Comparison of ENCODE assay signal across 8 cellular contexts in genomic region chr22:42270512-42271190, GRCh38. TPM values are rescaled to one million over a fixed set of nuclear protein-coding genes. Genes with fewer than 3 reads are reported as not detected.
A peak's percentile ranks its signal among the peaks of the same experiment; 100 is the strongest.
DNase-seq lines count a peak whose midpoint lies in the region; ATAC-seq and TF ChIP-seq lines count a peak whose summit lies in the region.

Gene TCF20 (minus strand): TSS chr22:42270653. CDS start chr22:42215305, 55,348 bp downstream.

- ATAC-seq in natural killer cell treated with Interleukin-12 subunit alpha and Interleukin-12 subunit beta and Interleukin-15 and Interleukin-18, amount 100 ng/mL, for 72 hours = peak; percentile 89 to 93

- peaks cover 16% of the 10 kb centered on the region for H3K36me3 Mint-ChIP-seq in activated T-helper 2 cell treated with anti-CD3 and anti-CD28 coated beads, Interferon-gamma antibody, Interleukin-2, Interleukin-4, amounts not matched to agents 10 μg/mL and 5 μg/mL and 100 μg/mL, durations not matched to agents 14 hours and 24 hours and 36 hours (ENCODE audit: low read depth)
- H3K36me3 Mint-ChIP-seq in natural killer cell treated with Interleukin-12 subunit alpha and Interleukin-12 subunit beta and Interleukin-15 and Interleukin-18, amount 100 ng/mL, for 72 hours = no peaks in the 10 kb centered on the region

- no peaks in the 10 kb centered on the region for H3K27me3 Mint-ChIP-seq in activated T-helper 2 cell treated with anti-CD3 and anti-CD28 coated beads, Interferon-gamma antibody, Interleukin-2, Interleukin-4, amounts not matched to agents 10 μg/mL and 5 μg/mL and 100 μg/mL, durations not matched to agents 14 hours and 24 hours and 36 hours (ENCODE audit: low read depth)
- no peaks in the 10 kb centered on the region for H3K27me3 Mint-ChIP-seq in natural killer cell treated with Interleukin-12 subunit alpha and Interleukin-12 subunit beta and Interleukin-15 and Interleukin-18, amount 100 ng/mL, for 72 hours

- peak within 1 kb of the TSS; percentile 89 for H3K4me3 Mint-ChIP-seq in activated T-helper 2 cell treated with anti-CD3 and anti-CD28 coated beads, Interferon-gamma antibody, Interleukin-2, Interleukin-4, amounts not matched to agents 10 μg/mL and 5 μg/mL and 100 μg/mL, durations not matched to agents 14 hours and 24 hours and 36 hours (ENCODE audit: low read depth)
- peak within 1 kb of the TSS; percentile 93 for H3K4me3 Mint-ChIP-seq in natural killer cell treated with Interleukin-12 subunit alpha and Interleukin-12 subunit beta and Interleukin-15 and Interleukin-18, amount 100 ng/mL, for 72 hours

- intact Hi-C loops in activated T-helper 2 cell treated with anti-CD3 and anti-CD28 coated beads, Interferon-gamma antibody, Interleukin-2, Interleukin-4, amounts not matched to agents 10 μg/mL and 5 μg/mL and 100 μg/mL, durations not matched to agents 14 hours and 24 hours and 36 hours (cut with micrococcal nuclease) = loop anchor here (5.0 kb wide), 1 partner anchor 178 kb away; the partner anchor contains the start of gene NDUFA6

- H3K4me3 ChIP-seq in HUES6 (ENCODE audit: low read depth, low read length) = peak within 1 kb of the TSS; percentile 78

- peaks cover 18% of the 10 kb centered on the region for H3K4me1 Mint-ChIP-seq in activated T-helper 2 cell treated with anti-CD3 and anti-CD28 coated beads, Interferon-gamma antibody, Interleukin-2, Interleukin-4, amounts not matched to agents 10 μg/mL and 5 μg/mL and 100 μg/mL, durations not matched to agents 14 hours and 24 hours and 36 hours (ENCODE audit: low read depth)
- peaks cover 17 to 19% of the 10 kb centered on the region in 2 donors for H3K4me1 Mint-ChIP-seq in natural killer cell treated with Interleukin-12 subunit alpha and Interleukin-12 subunit beta and Interleukin-15 and Interleukin-18, amount 100 ng/mL, for 72 hours (ENCODE audit: low read depth in 2 of 2)

- no peaks in the 10 kb centered on the region for H3K36me3 ChIP-seq in HUES6 (ENCODE audit: control insufficient read depth, insufficient read depth, low read length)

- peak within 1 kb of the TSS; percentile 63 for H3K9ac ChIP-seq in HUES6 (ENCODE audit: low read length)

- no peaks in the 10 kb centered on the region for H3K27me3 ChIP-seq in HUES6 (ENCODE audit: control insufficient read depth, insufficient read depth, low read length)

- no peak for TF ChIP-seq CTCF in GM20000 (IDR thresholded peaks at IDR 0.05; ENCODE audit: extremely low read depth, missing control alignments)

- DNase-seq in Caki2 (ENCODE audit: low read depth) (peak; percentile 66), GM20000 (ENCODE audit: low spot score) (peak; percentile 99), RPMI8226 (peak; percentile 89), fibroblast of peridontal ligament (ENCODE audit: extremely low read depth) (peak; percentile 57)
- peak; percentile 74 for DNase-seq in activated T-helper 2 cell treated with anti-CD3 and anti-CD28 coated beads, Interferon-gamma antibody, Interleukin-2, Interleukin-4, amounts not matched to agents 10 μg/mL and 5 μg/mL and 100 μg/mL, durations not matched to agents 14 hours and 24 hours and 36 hours (ENCODE audit: low spot score)
- peak; percentile 86 for DNase-seq in natural killer cell treated with Interleukin-12 subunit alpha and Interleukin-12 subunit beta and Interleukin-15 and Interleukin-18, amount 100 ng/mL, for 72 hours (ENCODE audit: low spot score)
- DNase-seq in stimulated activated naive CD4-positive, alpha-beta T cell treated with Interleukin-2 at 50 U/mL for 16 hours (lab: John Stamatoyannopoulos, UW) = peak; percentile 72

- in situ Hi-C loops in Caki2 (cut with HindIII; ENCODE audit: low pct_unique_long_range_greater_than_20kb, low sequenced_read_pairs) = no loop called here

- H3K27ac Mint-ChIP-seq in activated T-helper 2 cell treated with anti-CD3 and anti-CD28 coated beads, Interferon-gamma antibody, Interleukin-2, Interleukin-4, amounts not matched to agents 10 μg/mL and 5 μg/mL and 100 μg/mL, durations not matched to agents 14 hours and 24 hours and 36 hours = peak within 1 kb of the TSS; percentile 76
- H3K27ac Mint-ChIP-seq in natural killer cell treated with Interleukin-12 subunit alpha and Interleukin-12 subunit beta and Interleukin-15 and Interleukin-18, amount 100 ng/mL, for 72 hours = peak within 1 kb of the TSS; percentile 77 to 84

- no peaks in the 10 kb centered on the region for H3K9me3 Mint-ChIP-seq in activated T-helper 2 cell treated with anti-CD3 and anti-CD28 coated beads, Interferon-gamma antibody, Interleukin-2, Interleukin-4, amounts not matched to agents 10 μg/mL and 5 μg/mL and 100 μg/mL, durations not matched to agents 14 hours and 24 hours and 36 hours
- no peaks in the 10 kb centered on the region for H3K9me3 Mint-ChIP-seq in natural killer cell treated with Interleukin-12 subunit alpha and Interleukin-12 subunit beta and Interleukin-15 and Interleukin-18, amount 100 ng/mL, for 72 hours

- peaks cover 33% of the 10 kb centered on the region for H3K4me1 ChIP-seq in HUES6 (ENCODE audit: control insufficient read depth, insufficient read depth, low read length)

- H3K27ac ChIP-seq in HUES6 (ENCODE audit: low read depth, low read length) = peak within 1 kb of the TSS; percentile 92

- H3K9me3 ChIP-seq in HUES6 (ENCODE audit: control insufficient read depth, insufficient read depth, low read depth, low read length) = no peaks in the 10 kb centered on the region

RNA-seq across cellular contexts. Expression of gene TCF20, which starts in this region (rescaled TPM):
- total RNA-seq in Caki2 (2014; rRNA removed; shearing (Covaris generic); ENCODE audit: low replicate concordance) = 16.9 and 21.3 TPM in 2 replicates
- 70.5 and 74.3 TPM in 2 replicates for total RNA-seq in activated T-helper 2 cell treated with anti-CD3 and anti-CD28 coated beads, Interferon-gamma antibody, Interleukin-2, Interleukin-4, amounts not matched to agents 10 μg/mL and 5 μg/mL and 100 μg/mL, durations not matched to agents 14 hours and 24 hours and 36 hours
- total RNA-seq in natural killer cell treated with Interleukin-12 subunit alpha and Interleukin-12 subunit beta and Interleukin-15 and Interleukin-18, amount 100 ng/mL, for 72 hours = 10 to 100 TPM; 54.8 to 69.0 TPM

Comparison
In these comparisons a context has a peak if more than half of its experiments do, and no peak if none do; other contexts are left out.
1. Peak in every context shown above with its lines: DNase-seq, ATAC-seq, H3K4me3 ChIP-seq and H3K27ac ChIP-seq.